ENCODE assay signal across 9 cellular contexts in the genomic region with DNA sequence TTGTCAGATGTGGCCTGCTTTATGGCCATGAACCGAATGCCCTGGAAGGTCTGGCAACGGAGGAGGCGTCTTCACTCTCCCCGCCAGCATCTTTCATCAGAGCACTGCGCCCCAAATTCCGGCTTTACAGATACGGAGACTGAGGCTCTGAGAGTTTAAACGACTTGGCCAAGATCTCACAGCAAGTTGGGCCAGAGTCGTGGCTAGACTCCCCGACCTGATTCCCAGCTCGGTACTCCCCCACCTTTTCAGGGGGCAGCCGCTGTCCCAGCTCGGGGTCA. TPM values are rescaled to one million over a fixed set of nuclear protein-coding genes. Genes with fewer than 3 reads are reported as not detected.
DNase-seq lines count a peak whose midpoint lies in the region; ATAC-seq, FAIRE-seq and TF ChIP-seq lines count a peak whose summit lies in the region.
"Had no signal": no experiment of that assay in that cellular context is flagged by ENCODE, and none has a peak within 500 bp of the region (broad histone marks: within the 10 kb centered on the region; RNA-seq: fewer than 3 reads in every experiment).

No MANE protein-coding gene starts in this region.

- no peaks in the 10 kb centered on the region for H3K36me3 Mint-ChIP-seq in progenitor cell of endocrine pancreas (ENCODE audit: insufficient read depth)

- DNase-seq in foreskin fibroblast (no peak), progenitor cell of endocrine pancreas (ENCODE audit: low spot score, unreplicated experiment) (no peak), frontal cortex (ENCODE audit: low spot score in 2 of 2) (no peak), OCI-M2 (lab: John Stamatoyannopoulos, UW; ENCODE audit: unreplicated experiment) (no peak)
- DNase-seq in stimulated activated CD4-positive, alpha-beta T cell treated with anti-CD3 and anti-CD28 coated beads, Interleukin-15, amount 100 ng/mL, for 24 hours, result no peak

- no peak overlapping the region for H3K27ac Mint-ChIP-seq in progenitor cell of endocrine pancreas

- TF ChIP-seq CTCF in foreskin fibroblast (IDR thresholded peaks at IDR 0.05; ENCODE audit: low read depth, low read length), result no peak
- no peak for TF ChIP-seq CTCF in progenitor cell of endocrine pancreas (IDR thresholded peaks at IDR 0.05; ENCODE audit: unreplicated experiment)

- peak overlapping the region; percentile 85 for H3K9ac ChIP-seq in ES-I3 (ENCODE audit: low read depth, low read length)

- peaks cover 6% of the 10 kb centered on the region for H3K4me1 Mint-ChIP-seq in progenitor cell of endocrine pancreas (ENCODE audit: low read depth)

- FAIRE-seq in frontal cortex (lab: Jason Lieb, UNC), result no peak
- FAIRE-seq: islet of Langerhans had no signal

- no peak; the same call in 2 of the 3 replicates for ATAC-seq in SK-N-SH treated with all-trans-retinoic acid at 6 μM for 48 hours
- no peak for ATAC-seq in GM18517 (IDR thresholded peaks at IDR 0.05; ENCODE audit: unreplicated experiment)

- H3K9me3 Mint-ChIP-seq in progenitor cell of endocrine pancreas (ENCODE audit: low read depth), result no peaks in the 10 kb centered on the region

- H3K27me3 Mint-ChIP-seq in progenitor cell of endocrine pancreas, result peaks cover 83% of the 10 kb centered on the region

- H3K4me3 Mint-ChIP-seq in progenitor cell of endocrine pancreas (ENCODE audit: low read depth), result peak overlapping the region; percentile 62

- peaks cover 24% of the 10 kb centered on the region for H3K4me1 ChIP-seq in ES-I3 (ENCODE audit: insufficient read depth, low read length)

- peak overlapping the region; percentile 8 to 10 for H3K4me3 ChIP-seq in foreskin fibroblast (ENCODE audit: low read depth in 1 of 2, low read length in 2 of 2)

- no peaks in the 10 kb centered on the region for H3K36me3 ChIP-seq in ES-I3 (ENCODE audit: insufficient read depth, low read length)

- no peaks in the 10 kb centered on the region for H3K9me3 ChIP-seq in ES-I3 (ENCODE audit: control insufficient read depth, insufficient read depth, low read length)

TF ChIP-seq in SK-N-SH treated with all-trans-retinoic acid at 6 μM for 48 hours, 23 proteins besides CTCF, POLR2A, EP300 and RAD21:
- no peak for TF ChIP-seq ZNF8 (CRISPR knock-in tag; IDR thresholded peaks at IDR 0.05)
- TF ChIP-seq, protein P1, sequence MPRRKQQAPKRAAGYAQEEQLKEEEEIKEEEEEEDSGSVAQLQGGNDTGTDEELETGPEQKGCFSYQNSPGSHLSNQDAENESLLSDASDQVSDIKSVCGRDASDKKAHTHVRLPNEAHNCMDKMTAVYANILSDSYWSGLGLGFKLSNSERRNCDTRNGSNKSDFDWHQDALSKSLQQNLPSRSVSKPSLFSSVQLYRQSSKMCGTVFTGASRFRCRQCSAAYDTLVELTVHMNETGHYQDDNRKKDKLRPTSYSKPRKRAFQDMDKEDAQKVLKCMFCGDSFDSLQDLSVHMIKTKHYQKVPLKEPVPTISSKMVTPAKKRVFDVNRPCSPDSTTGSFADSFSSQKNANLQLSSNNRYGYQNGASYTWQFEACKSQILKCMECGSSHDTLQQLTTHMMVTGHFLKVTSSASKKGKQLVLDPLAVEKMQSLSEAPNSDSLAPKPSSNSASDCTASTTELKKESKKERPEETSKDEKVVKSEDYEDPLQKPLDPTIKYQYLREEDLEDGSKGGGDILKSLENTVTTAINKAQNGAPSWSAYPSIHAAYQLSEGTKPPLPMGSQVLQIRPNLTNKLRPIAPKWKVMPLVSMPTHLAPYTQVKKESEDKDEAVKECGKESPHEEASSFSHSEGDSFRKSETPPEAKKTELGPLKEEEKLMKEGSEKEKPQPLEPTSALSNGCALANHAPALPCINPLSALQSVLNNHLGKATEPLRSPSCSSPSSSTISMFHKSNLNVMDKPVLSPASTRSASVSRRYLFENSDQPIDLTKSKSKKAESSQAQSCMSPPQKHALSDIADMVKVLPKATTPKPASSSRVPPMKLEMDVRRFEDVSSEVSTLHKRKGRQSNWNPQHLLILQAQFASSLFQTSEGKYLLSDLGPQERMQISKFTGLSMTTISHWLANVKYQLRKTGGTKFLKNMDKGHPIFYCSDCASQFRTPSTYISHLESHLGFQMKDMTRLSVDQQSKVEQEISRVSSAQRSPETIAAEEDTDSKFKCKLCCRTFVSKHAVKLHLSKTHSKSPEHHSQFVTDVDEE (CRISPR knock-in tag; IDR thresholded peaks at IDR 0.05), result 0 out of 2 replicates have a peak, but pooled peaks have one; percentile 7
- TF ChIP-seq PPARA (CRISPR knock-in tag; IDR thresholded peaks at IDR 0.05; ENCODE audit: borderline replicate concordance), result no peak
- no peak for TF ChIP-seq ZNF70 (CRISPR knock-in tag; IDR thresholded peaks at IDR 0.05)

RNA-seq across cellular contexts. Expression of a gene that starts 1.7 kb away (rescaled TPM):
- total RNA-seq in progenitor cell of endocrine pancreas, result 2.7 and 6.2 TPM in 2 replicates
- total RNA-seq in frontal cortex, result 3.3 TPM
